ENCODE assay signal across 13 cellular contexts in the genomic region with DNA sequence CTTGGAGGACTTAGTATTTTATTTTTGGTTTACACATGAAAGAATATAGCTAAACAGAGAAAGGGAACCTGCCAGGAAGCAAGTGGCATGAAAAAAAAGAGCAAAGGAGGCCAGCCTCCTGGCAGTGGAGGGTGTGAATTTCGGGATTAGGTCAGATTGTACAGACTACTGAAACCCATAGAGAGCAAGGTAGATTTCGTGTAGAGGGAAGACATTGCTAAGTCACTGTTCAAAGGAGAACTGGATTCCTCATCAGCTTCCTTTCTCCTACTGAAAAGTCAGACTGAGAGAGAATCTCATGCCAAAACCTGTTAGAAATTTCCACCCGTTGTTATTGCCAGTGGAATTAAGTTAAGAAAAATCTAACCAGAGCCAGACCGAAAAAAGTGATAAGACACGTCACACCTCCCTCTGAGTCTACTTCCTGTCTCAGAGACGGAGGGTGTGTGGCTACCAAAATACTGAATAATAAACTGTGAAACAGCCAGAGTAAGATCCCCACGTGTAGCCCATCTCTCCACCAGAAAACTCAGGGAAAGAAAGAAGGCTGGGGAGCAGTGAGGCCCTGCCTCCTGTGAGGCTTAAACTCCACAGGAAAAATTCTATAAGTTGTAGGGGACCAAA.
DNase-seq lines count a peak whose midpoint lies in the region; TF ChIP-seq lines count a peak whose summit lies in the region.
"Had no signal": no experiment of that assay in that cellular context is flagged by ENCODE, and none has a peak within 500 bp of the region (broad histone marks: within the 10 kb centered on the region; RNA-seq: fewer than 3 reads in every experiment).

No MANE protein-coding gene starts in this region.

- H2BK5ac ChIP-seq in trophoblast cell (ENCODE audit: low read depth, low read length, poor library complexity): no peak overlapping the region

- in situ Hi-C loops in astrocyte of the spinal cord (cut with HindIII; ENCODE audit: low sequenced_read_pairs): no loop called here

- no peak overlapping the region for H3K4me2 ChIP-seq in trophoblast cell (ENCODE audit: low read length)

- H3K27ac Mint-ChIP-seq in activated T-cell treated with anti-CD3 and anti-CD28 coated beads, Interleukin-2, amount 50 U/mL, for 24 hours: peak overlapping the region; percentile 74

- peak overlapping the region; percentile 50 for H4K91ac ChIP-seq in trophoblast cell (ENCODE audit: low read depth, low read length)

- H3K4me3 ChIP-seq in astrocyte of the spinal cord (ENCODE audit: low read depth, low read length) (no peak overlapping the region), trophoblast cell (ENCODE audit: low read depth, low read length) (no peak overlapping the region)
- H3K4me3 ChIP-seq: coronary artery, psoas muscle had no signal

- H3K4me3 Mint-ChIP-seq in activated T-cell treated with anti-CD3 and anti-CD28 coated beads, Interleukin-2, amount 50 U/mL, for 24 hours: no peak overlapping the region

- no peak overlapping the region for H3K23ac ChIP-seq in trophoblast cell (ENCODE audit: low read length)

- H3K79me2 ChIP-seq in trophoblast cell (ENCODE audit: control insufficient read depth, insufficient read depth, low read length, poor library complexity): no peaks in the 10 kb centered on the region

- no peak overlapping the region for H3K14ac ChIP-seq in trophoblast cell (ENCODE audit: low read length)

- H4K12ac ChIP-seq in trophoblast cell (ENCODE audit: low read depth, low read length): no peak overlapping the region

- peak overlapping the region; percentile 35 for H2BK120ac ChIP-seq in trophoblast cell (ENCODE audit: insufficient read depth, low read length, poor library complexity)

- no peak overlapping the region for H3K4ac ChIP-seq in trophoblast cell (ENCODE audit: low read depth, low read length)

- H2AFZ ChIP-seq in trophoblast cell (ENCODE audit: insufficient read depth, low read length, poor library complexity): no peak overlapping the region

- H3K27ac ChIP-seq in trophoblast cell (ENCODE audit: low read depth, low read length): no peak overlapping the region
- H3K27ac ChIP-seq: coronary artery, psoas muscle, VCaP had no signal

- H3K79me1 ChIP-seq in trophoblast cell (ENCODE audit: low read length): peaks cover 11% of the 10 kb centered on the region

- H3K27me3 ChIP-seq in trophoblast cell (ENCODE audit: insufficient read depth, low read length): no peaks in the 10 kb centered on the region

- H2AK5ac ChIP-seq in trophoblast cell (ENCODE audit: low read length): no peak overlapping the region

- peak overlapping the region; percentile 46 for H2BK12ac ChIP-seq in trophoblast cell (ENCODE audit: low read length)

- no peak for DNase-seq in activated T-cell treated with anti-CD3 and anti-CD28 coated beads, Interleukin-2, amount 50 U/mL, for 24 hours
- no peak for DNase-seq in activated T-cell treated with anti-CD3 and anti-CD28 coated beads for 4 hours
- peak; percentile 39 for DNase-seq in NOMO-1 treated with DMSO at 0.1 percent for 48 hours (lab: John Stamatoyannopoulos, UW; ENCODE audit: unreplicated experiment)
- peak; percentile 67 for DNase-seq in astrocyte of the spinal cord (ENCODE audit: low read depth, low spot score)
- DNase-seq in trophoblast cell: no peak
- no peak for DNase-seq in NCI-H2081 (lab: John Stamatoyannopoulos, UW)
- DNase-seq in nucleus accumbens (lab: John Stamatoyannopoulos, UW): no peak
- no peak for DNase-seq in NCI-H1417 treated with DMSO at 0.1 percent for 48 hours (lab: John Stamatoyannopoulos, UW)
- DNase-seq: GOT3, NCI-H2227 treated with DMSO at 0.1 percent for 48 hours, psoas muscle had no signal

- H3K36me3 Mint-ChIP-seq in activated T-cell treated with anti-CD3 and anti-CD28 coated beads, Interleukin-2, amount 50 U/mL, for 24 hours (ENCODE audit: low read depth): no peaks in the 10 kb centered on the region

- no peak for TF ChIP-seq CTCF in astrocyte of the spinal cord (IDR thresholded peaks at IDR 0.05; ENCODE audit: low read depth, low read length)

- H3K9me3 ChIP-seq in trophoblast cell (ENCODE audit: insufficient read depth, low read depth, low read length): peaks cover 8% of the 10 kb centered on the region
- H3K9me3 ChIP-seq: psoas muscle had no signal

- no peaks in the 10 kb centered on the region for H3K9me3 Mint-ChIP-seq in activated T-cell treated with anti-CD3 and anti-CD28 coated beads, Interleukin-2, amount 50 U/mL, for 24 hours

- no peak overlapping the region for H3K18ac ChIP-seq in trophoblast cell (ENCODE audit: low read length)

- no peaks in the 10 kb centered on the region for H3K36me3 ChIP-seq in trophoblast cell (ENCODE audit: control insufficient read depth in 1 of 2, insufficient read depth in 2 of 2, low read length in 2 of 2)

- H3K4me1 Mint-ChIP-seq in activated T-cell treated with anti-CD3 and anti-CD28 coated beads, Interleukin-2, amount 50 U/mL, for 24 hours (ENCODE audit: low read depth): peaks cover 13% of the 10 kb centered on the region

- no CpG with 5 or more reads among the region's 7 CpGs for WGBS in trophoblast cell (ENCODE audit: extremely low coverage, insufficient coverage, insufficient read length)

- H3K4me1 ChIP-seq in trophoblast cell (ENCODE audit: control insufficient read depth in 1 of 2, insufficient read depth in 2 of 2, low read length in 2 of 2): peaks cover 7 to 12% of the 10 kb centered on the region in 2 experiments
- H3K4me1 ChIP-seq: psoas muscle had no signal

- no peak overlapping the region for H3K9ac ChIP-seq in trophoblast cell (ENCODE audit: low read length)

- peaks cover 5% of the 10 kb centered on the region for H3K27me3 Mint-ChIP-seq in activated T-cell treated with anti-CD3 and anti-CD28 coated beads, Interleukin-2, amount 50 U/mL, for 24 hours

- H4K8ac ChIP-seq in trophoblast cell (ENCODE audit: low read depth, low read length): no peak overlapping the region

Comparison
In these comparisons a context has a peak if more than half of its experiments do, and no peak if none do; other contexts are left out.
1. DNase-seq: peak in NOMO-1 treated with DMSO at 0.1 percent for 48 hours (single experiment) and astrocyte of the spinal cord (single experiment); none in activated T-cell treated with anti-CD3 and anti-CD28 coated beads, Interleukin-2, amount 50 U/mL, for 24 hours (single experiment), activated T-cell treated with anti-CD3 and anti-CD28 coated beads for 4 hours (single experiment), trophoblast cell (0 of 2), NCI-H2081 (0 of 2), nucleus accumbens (0 of 56) and NCI-H1417 treated with DMSO at 0.1 percent for 48 hours (single experiment).